ENCODE assay signal across 17 cellular contexts in genomic region chr6:28274888-28275287, GRCh38. TPM values are rescaled to one million over a fixed set of nuclear protein-coding genes. Genes with fewer than 3 reads are reported as not detected.
A peak's percentile ranks its signal among the peaks of the same experiment; 100 is the strongest.
DNase-seq lines count a peak whose midpoint lies in the region; ATAC-seq, FAIRE-seq and TF ChIP-seq lines count a peak whose summit lies in the region.
"Had no signal": no experiment of that assay in that cellular context is flagged by ENCODE, and none has a peak within 500 bp of the region (broad histone marks: within the 10 kb centered on the region; RNA-seq: fewer than 3 reads in every experiment).

No MANE protein-coding gene starts in this region.

- DNase-seq in activated CD8-positive, alpha-beta memory T cell treated with anti-CD3 and anti-CD28 coated beads, Interleukin-2, amount 10 ng/mL, durations not matched to agents 7 days and 5 days = no peak
- DNase-seq in activated CD8-positive, alpha-beta memory T cell treated with anti-CD3 and anti-CD28 coated beads for 24 hours = no peak
- DNase-seq in GM18507 (ENCODE audit: extremely low spot score, insufficient read length, low read depth) = no peak
- DNase-seq in activated CD8-positive, alpha-beta T cell treated with anti-CD3 and anti-CD28 coated beads, Interleukin-2, amount 10 ng/mL, durations not matched to agents 7 days and 5 days = no peak
- DNase-seq in naive thymus-derived CD4-positive, alpha-beta T cell = no peak
- no peak for DNase-seq in GM12892 (ENCODE audit: insufficient read length)
- no peak for DNase-seq in head of caudate nucleus
- DNase-seq: COR-L47, EL, KBM-7, NCI-H1048, NCI-H1436 treated with DMSO at 0.1 percent for 48 hours, NCI-H2081, NCI-H524 had no signal

- FAIRE-seq in GM18507 (lab: Jason Lieb, UNC) = peak; percentile 9
- FAIRE-seq in GM12892 (lab: Jason Lieb, UNC) = no peak

- POLR2A ChIA-PET in activated CD8-positive, alpha-beta T cell treated with anti-CD3 and anti-CD28 coated beads, Interleukin-2, amount 10 ng/mL, durations not matched to agents 7 days and 5 days (lab: Charles Lee) = no interaction called here
- POLR2A ChIA-PET in naive thymus-derived CD4-positive, alpha-beta T cell (lab: Charles Lee) = interaction anchor here (1.2 to 1.9 kb wide), 3 partner anchors 8 to 171 kb away, joined by 3 to 11 read pairs (median 5); partner anchors contain the start of gene ZSCAN26

- no peaks in the 10 kb centered on the region for H3K9me3 ChIP-seq in naive thymus-derived CD4-positive, alpha-beta T cell (ENCODE audit: control insufficient read depth in 2 of 3, low read length in 3 of 3)

- intact Hi-C loops in naive thymus-derived CD4-positive, alpha-beta T cell (cut with micrococcal nuclease) = no loop called here
- intact Hi-C loops in head of caudate nucleus (cut with DNase I) = loop anchor here (5.0 kb wide), 1 partner anchor 67 kb away; no protein-coding TSS in a partner anchor

- no peak overlapping the region for H3K4me3 ChIP-seq in naive thymus-derived CD4-positive, alpha-beta T cell (ENCODE audit: low read length)

- peak overlapping the region; percentile 1 for H3K27ac Mint-ChIP-seq in activated CD8-positive, alpha-beta memory T cell treated with anti-CD3 and anti-CD28 coated beads, Interleukin-2, amount 10 ng/mL, durations not matched to agents 7 days and 5 days
- peak overlapping the region; percentile 9 for H3K27ac Mint-ChIP-seq in activated CD8-positive, alpha-beta T cell treated with anti-CD3 and anti-CD28 coated beads, Interleukin-2, amount 10 ng/mL, durations not matched to agents 7 days and 5 days
- H3K27ac Mint-ChIP-seq in naive thymus-derived CD4-positive, alpha-beta T cell = peak overlapping the region in 5 of 9 donors; percentile 11 to 58 (median 23)

- H3K4me1 ChIP-seq in naive thymus-derived CD4-positive, alpha-beta T cell (ENCODE audit: control insufficient read depth in 2 of 2, insufficient read depth in 2 of 2, low read length in 2 of 2) = no peaks in the 10 kb centered on the region

- H3K27ac ChIP-seq in naive thymus-derived CD4-positive, alpha-beta T cell (ENCODE audit: low read depth, low read length) = no peak overlapping the region
- H3K27ac ChIP-seq: C4-2B had no signal

- no peaks in the 10 kb centered on the region for H3K27me3 ChIP-seq in naive thymus-derived CD4-positive, alpha-beta T cell (ENCODE audit: control insufficient read depth in 2 of 2, insufficient read depth in 2 of 2, low read length in 2 of 2)

- H3K9me3 Mint-ChIP-seq in activated CD8-positive, alpha-beta memory T cell treated with anti-CD3 and anti-CD28 coated beads, Interleukin-2, amount 10 ng/mL, durations not matched to agents 7 days and 5 days (ENCODE audit: low read depth) = no peaks in the 10 kb centered on the region
- no peaks in the 10 kb centered on the region for H3K9me3 Mint-ChIP-seq in activated CD8-positive, alpha-beta T cell treated with anti-CD3 and anti-CD28 coated beads, Interleukin-2, amount 10 ng/mL, durations not matched to agents 7 days and 5 days (ENCODE audit: insufficient read depth)
- peaks cover 0 to 39% (median 0%) of the 10 kb centered on the region in 11 donors for H3K9me3 Mint-ChIP-seq in naive thymus-derived CD4-positive, alpha-beta T cell

- H3K36me3 ChIP-seq in naive thymus-derived CD4-positive, alpha-beta T cell (ENCODE audit: control insufficient read depth in 2 of 3, insufficient read depth in 3 of 3, low read length in 3 of 3) = peaks cover 8 to 62% (median 13%) of the 10 kb centered on the region in 3 experiments

- no peak overlapping the region for H3K4me3 Mint-ChIP-seq in activated CD8-positive, alpha-beta memory T cell treated with anti-CD3 and anti-CD28 coated beads, Interleukin-2, amount 10 ng/mL, durations not matched to agents 7 days and 5 days
- peak overlapping the region; percentile 17 for H3K4me3 Mint-ChIP-seq in activated CD8-positive, alpha-beta T cell treated with anti-CD3 and anti-CD28 coated beads, Interleukin-2, amount 10 ng/mL, durations not matched to agents 7 days and 5 days
- peak overlapping the region in 1 of 10 donors; percentile 22 for H3K4me3 Mint-ChIP-seq in naive thymus-derived CD4-positive, alpha-beta T cell

- TF ChIP-seq POLR2A in GM12892 (IDR thresholded peaks at IDR 0.05; ENCODE audit: low read depth, low read length) = no peak

- no peaks in the 10 kb centered on the region for H3K27me3 Mint-ChIP-seq in activated CD8-positive, alpha-beta memory T cell treated with anti-CD3 and anti-CD28 coated beads, Interleukin-2, amount 10 ng/mL, durations not matched to agents 7 days and 5 days
- peaks cover 3% of the 10 kb centered on the region for H3K27me3 Mint-ChIP-seq in activated CD8-positive, alpha-beta T cell treated with anti-CD3 and anti-CD28 coated beads, Interleukin-2, amount 10 ng/mL, durations not matched to agents 7 days and 5 days (ENCODE audit: low read depth)
- H3K27me3 Mint-ChIP-seq in naive thymus-derived CD4-positive, alpha-beta T cell = peaks cover 0 to under 1% (median 0%) of the 10 kb centered on the region in 5 donors

- H3K36me3 Mint-ChIP-seq in activated CD8-positive, alpha-beta memory T cell treated with anti-CD3 and anti-CD28 coated beads, Interleukin-2, amount 10 ng/mL, durations not matched to agents 7 days and 5 days = peaks cover 44% of the 10 kb centered on the region
- H3K36me3 Mint-ChIP-seq in activated CD8-positive, alpha-beta T cell treated with anti-CD3 and anti-CD28 coated beads, Interleukin-2, amount 10 ng/mL, durations not matched to agents 7 days and 5 days (ENCODE audit: low read depth) = peaks cover 45% of the 10 kb centered on the region
- H3K36me3 Mint-ChIP-seq in naive thymus-derived CD4-positive, alpha-beta T cell = peaks cover 29 to 71% (median 66%) of the 10 kb centered on the region in 5 donors

- CTCF ChIA-PET in activated CD8-positive, alpha-beta memory T cell treated with anti-CD3 and anti-CD28 coated beads, Interleukin-2, amount 10 ng/mL, durations not matched to agents 7 days and 5 days (lab: Charles Lee) = interaction anchor here (1.1 to 1.2 kb wide), 2 partner anchors 8 to 81 kb away, joined by 3 to 6 read pairs; partner anchors contain the start of gene ZSCAN26
- CTCF ChIA-PET in activated CD8-positive, alpha-beta T cell treated with anti-CD3 and anti-CD28 coated beads, Interleukin-2, amount 10 ng/mL, durations not matched to agents 7 days and 5 days (lab: Charles Lee) = interaction anchor here (2.4 kb wide), 1 partner anchor 81 kb away, joined by 8 read pairs; no protein-coding TSS in a partner anchor
- CTCF ChIA-PET in naive thymus-derived CD4-positive, alpha-beta T cell (lab: Charles Lee) = no interaction called here

- peaks cover 15% of the 10 kb centered on the region for H3K4me1 Mint-ChIP-seq in activated CD8-positive, alpha-beta memory T cell treated with anti-CD3 and anti-CD28 coated beads, Interleukin-2, amount 10 ng/mL, durations not matched to agents 7 days and 5 days
- peaks cover 11% of the 10 kb centered on the region for H3K4me1 Mint-ChIP-seq in activated CD8-positive, alpha-beta T cell treated with anti-CD3 and anti-CD28 coated beads, Interleukin-2, amount 10 ng/mL, durations not matched to agents 7 days and 5 days (ENCODE audit: low read depth)
- peaks cover 4 to 29% (median 16%) of the 10 kb centered on the region in 7 donors for H3K4me1 Mint-ChIP-seq in naive thymus-derived CD4-positive, alpha-beta T cell

- ATAC-seq in activated CD8-positive, alpha-beta memory T cell treated with anti-CD3 and anti-CD28 coated beads, Interleukin-2, amount 10 ng/mL, durations not matched to agents 7 days and 5 days = no peak
- no peak for ATAC-seq in activated CD8-positive, alpha-beta T cell treated with anti-CD3 and anti-CD28 coated beads, Interleukin-2, amount 10 ng/mL, durations not matched to agents 7 days and 5 days
- no peak for ATAC-seq in naive thymus-derived CD4-positive, alpha-beta T cell
- ATAC-seq: Panc1 had no signal

RNA-seq across cellular contexts. Expression of gene PGBD1, which starts 6.5 kb away (rescaled TPM):
- 1 to 10 TPM; 3.9 to 4.2 TPM for total RNA-seq in activated CD8-positive, alpha-beta memory T cell treated with anti-CD3 and anti-CD28 coated beads, Interleukin-2, amount 10 ng/mL, durations not matched to agents 7 days and 5 days
- 1 to 10 TPM; 3.6 to 4.0 TPM for total RNA-seq in activated CD8-positive, alpha-beta T cell treated with anti-CD3 and anti-CD28 coated beads, Interleukin-2, amount 10 ng/mL, durations not matched to agents 7 days and 5 days
- total RNA-seq in naive thymus-derived CD4-positive, alpha-beta T cell = 1 to 10 TPM; 1.1 to 1.7 (median 1.2) TPM
- under 1 TPM; 0.60 to 0.89 TPM for polyA plus RNA-seq in naive thymus-derived CD4-positive, alpha-beta T cell
- 3.0 TPM for polyA plus RNA-seq in GM12892 (2012; ENCODE audit: missing spikeins)

RNA-seq across cellular contexts. Expression of gene ZSCAN26, which starts 7.9 kb away (rescaled TPM):
- total RNA-seq in activated CD8-positive, alpha-beta memory T cell treated with anti-CD3 and anti-CD28 coated beads, Interleukin-2, amount 10 ng/mL, durations not matched to agents 7 days and 5 days = 10 to 100 TPM in 1 of 2 experiments, 1 to 10 TPM in 1; 7.8 to 11.7 TPM
- total RNA-seq in activated CD8-positive, alpha-beta T cell treated with anti-CD3 and anti-CD28 coated beads, Interleukin-2, amount 10 ng/mL, durations not matched to agents 7 days and 5 days = 1 to 10 TPM; 6.7 to 9.7 TPM
- total RNA-seq in naive thymus-derived CD4-positive, alpha-beta T cell = 10 to 100 TPM in 4 of 5 experiments, 1 to 10 TPM in 1; 8.0 to 27.8 (median 12.5) TPM
- polyA plus RNA-seq in naive thymus-derived CD4-positive, alpha-beta T cell = 10 to 100 TPM; 15.5 to 19.1 TPM
- 9.0 TPM for polyA plus RNA-seq in GM12892 (2012; ENCODE audit: missing spikeins)

RNA-seq across cellular contexts. Expression of gene NKAPL, which starts 15.8 kb away (rescaled TPM):
- total RNA-seq in activated CD8-positive, alpha-beta memory T cell treated with anti-CD3 and anti-CD28 coated beads, Interleukin-2, amount 10 ng/mL, durations not matched to agents 7 days and 5 days = under 1 TPM in 1 of 2 experiments, not detected in 1; 0.26 TPM
- total RNA-seq in activated CD8-positive, alpha-beta T cell treated with anti-CD3 and anti-CD28 coated beads, Interleukin-2, amount 10 ng/mL, durations not matched to agents 7 days and 5 days = not detected
- under 1 TPM in 4 of 5 experiments, not detected in 1; 0.12 to 0.30 (median 0.25) TPM for total RNA-seq in naive thymus-derived CD4-positive, alpha-beta T cell
- under 1 TPM; 0.12 to 0.21 TPM for polyA plus RNA-seq in naive thymus-derived CD4-positive, alpha-beta T cell
- polyA plus RNA-seq in GM12892 (2012; ENCODE audit: missing spikeins) = not detected
- total RNA-seq: H4 had no signal

RNA-seq across cellular contexts. Expression of gene ZKSCAN4, which starts 22.8 kb away (rescaled TPM):
- total RNA-seq in activated CD8-positive, alpha-beta memory T cell treated with anti-CD3 and anti-CD28 coated beads, Interleukin-2, amount 10 ng/mL, durations not matched to agents 7 days and 5 days = 1 to 10 TPM; 5.7 to 6.1 TPM
- 1 to 10 TPM; 6.9 to 7.7 TPM for total RNA-seq in activated CD8-positive, alpha-beta T cell treated with anti-CD3 and anti-CD28 coated beads, Interleukin-2, amount 10 ng/mL, durations not matched to agents 7 days and 5 days
- 10 to 100 TPM in 2 of 5 experiments, 1 to 10 TPM in 3; 2.8 to 11.8 (median 8.7) TPM for total RNA-seq in naive thymus-derived CD4-positive, alpha-beta T cell
- 1 to 10 TPM; 6.6 to 8.2 TPM for polyA plus RNA-seq in naive thymus-derived CD4-positive, alpha-beta T cell
- 3.9 TPM for polyA plus RNA-seq in GM12892 (2012; ENCODE audit: missing spikeins)

RNA-seq across cellular contexts. Expression of gene ZSCAN9, which starts 49.8 kb away (rescaled TPM):
- total RNA-seq in activated CD8-positive, alpha-beta memory T cell treated with anti-CD3 and anti-CD28 coated beads, Interleukin-2, amount 10 ng/mL, durations not matched to agents 7 days and 5 days = 10 to 100 TPM in 1 of 2 experiments, 1 to 10 TPM in 1; 7.0 to 11.6 TPM
- 1 to 10 TPM; 4.1 to 4.5 TPM for total RNA-seq in activated CD8-positive, alpha-beta T cell treated with anti-CD3 and anti-CD28 coated beads, Interleukin-2, amount 10 ng/mL, durations not matched to agents 7 days and 5 days
- total RNA-seq in naive thymus-derived CD4-positive, alpha-beta T cell = 1 to 10 TPM in 2 of 5 experiments, under 1 TPM in 3; 0.59 to 5.2 (median 0.84) TPM
- polyA plus RNA-seq in naive thymus-derived CD4-positive, alpha-beta T cell = 1 to 10 TPM in 1 of 2 donors, not detected in 1; 1.6 TPM
- polyA plus RNA-seq in GM12892 (2012; ENCODE audit: missing spikeins) = 10.0 TPM
